In the genomic region with DNA sequence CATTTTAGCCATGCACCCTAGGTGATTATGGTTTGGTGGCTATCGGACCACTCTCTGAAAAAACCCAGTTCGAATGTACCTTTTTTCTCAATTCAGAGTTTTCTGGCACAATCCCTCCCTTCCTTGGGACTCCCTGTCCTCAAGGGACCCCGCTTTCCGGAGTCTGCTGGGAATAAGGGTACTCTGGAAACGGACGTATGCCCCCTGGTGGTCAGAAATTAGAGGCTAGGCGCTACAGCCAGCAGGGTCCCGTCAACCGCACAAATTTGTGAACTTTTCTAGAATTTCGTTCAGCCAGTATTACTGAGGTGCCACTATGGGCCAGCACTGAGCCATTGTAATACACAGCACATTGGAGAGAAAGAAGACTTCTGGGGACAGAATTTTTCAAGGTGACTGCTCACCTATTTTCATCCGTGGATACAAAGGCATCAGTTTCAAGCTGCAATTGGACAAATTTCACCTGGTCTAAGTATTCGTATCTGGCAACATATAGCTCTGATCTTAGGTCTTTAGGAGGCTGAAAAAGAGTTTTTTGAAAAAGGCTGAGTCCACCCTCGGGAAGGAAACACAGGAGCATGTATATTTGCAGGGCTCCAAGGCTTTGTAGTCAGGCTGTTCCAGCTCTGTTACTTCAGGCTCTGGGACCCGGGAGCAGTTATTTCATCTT, we compare ENCODE assay signal across 8 cellular contexts. TPM values are rescaled to one million over a fixed set of nuclear protein-coding genes. Genes with fewer than 3 reads are reported as not detected.
DNase-seq lines count a peak whose midpoint lies in the region; ATAC-seq and TF ChIP-seq lines count a peak whose summit lies in the region.

No MANE protein-coding gene starts in this region.

- H3K36me3 ChIP-seq in aorta (ENCODE audit: control insufficient read depth in 1 of 2, insufficient read depth in 2 of 2, low read length in 1 of 2): no peaks in the 10 kb centered on the region

- H3K27ac ChIP-seq in 22Rv1: no peak overlapping the region
- H3K27ac ChIP-seq in aorta (ENCODE audit: low read depth in 1 of 2, low read length in 2 of 2): no peak overlapping the region

- no peaks in the 10 kb centered on the region for H3K9me3 Mint-ChIP-seq in activated naive CD8-positive, alpha-beta T cell treated with anti-CD3 and anti-CD28 coated beads, Interleukin-2, amount 50 U/mL, for 24 hours

- TF ChIP-seq CTCF in 22Rv1 (IDR thresholded peaks at IDR 0.05) (peak; percentile 92), GM12875 (IDR thresholded peaks at IDR 0.05; ENCODE audit: borderline replicate concordance, insufficient read depth, low read depth, low read length) (peak; percentile 80)

- intact Hi-C loops in cardiac septum (cut with DNase I): loop anchor here (2.0 to 10.0 kb wide), 3 partner anchors 71 to 95 kb away; partner anchors contain the start of gene NUFIP2
- intact Hi-C loops in aorta (cut with DNase I): loop anchor here (1.0 to 5.0 kb wide), 4 partner anchors 37 to 73 kb away; partner anchors contain the start of genes MYO18A (in 1 of the 2) and NUFIP2 (in 1 of the 2)

- H3K27me3 ChIP-seq in aorta (ENCODE audit: control insufficient read depth in 1 of 2, insufficient read depth in 2 of 2, low read length in 1 of 2): no peaks in the 10 kb centered on the region

- peak; percentile 90 for ATAC-seq in activated naive CD8-positive, alpha-beta T cell treated with anti-CD3 and anti-CD28 coated beads, Interleukin-2, amount 50 U/mL, for 24 hours
- ATAC-seq in aorta (ENCODE audit: low FRiP score): peak; percentile 91

- H3K36me3 Mint-ChIP-seq in activated naive CD8-positive, alpha-beta T cell treated with anti-CD3 and anti-CD28 coated beads, Interleukin-2, amount 50 U/mL, for 24 hours (ENCODE audit: low read depth): no peaks in the 10 kb centered on the region

- no peak overlapping the region for H3K4me3 Mint-ChIP-seq in activated naive CD8-positive, alpha-beta T cell treated with anti-CD3 and anti-CD28 coated beads, Interleukin-2, amount 50 U/mL, for 24 hours

- no peak overlapping the region for H3K27ac Mint-ChIP-seq in activated naive CD8-positive, alpha-beta T cell treated with anti-CD3 and anti-CD28 coated beads, Interleukin-2, amount 50 U/mL, for 24 hours

- DNase-seq in NAMALWA (ENCODE audit: low spot score) (peak; percentile 88), SW480 (ENCODE audit: low spot score) (peak; percentile 61), cardiac septum (ENCODE audit: low spot score) (peak; percentile 80), putamen (ENCODE audit: low spot score) (peak; percentile 88), aorta (peak; percentile 84 to 88)
- peak; percentile 81 for DNase-seq in activated naive CD8-positive, alpha-beta T cell treated with anti-CD3 and anti-CD28 coated beads, Interleukin-2, amount 50 U/mL, for 24 hours

- H3K4me3 ChIP-seq in GM12875 (ENCODE audit: low read depth, low read length) (no peak overlapping the region), aorta (ENCODE audit: low read length in 2 of 2) (no peak overlapping the region)

- H3K4me1 ChIP-seq in aorta (ENCODE audit: control insufficient read depth in 1 of 2, insufficient read depth in 2 of 2, low read length in 2 of 2): no peaks in the 10 kb centered on the region

- H3K4me1 Mint-ChIP-seq in activated naive CD8-positive, alpha-beta T cell treated with anti-CD3 and anti-CD28 coated beads, Interleukin-2, amount 50 U/mL, for 24 hours: peaks cover 4% of the 10 kb centered on the region

- WGBS in aorta, 2 donors: 8% methylated on average over 14 of the region's 14 CpGs

- no peaks in the 10 kb centered on the region for H3K27me3 Mint-ChIP-seq in activated naive CD8-positive, alpha-beta T cell treated with anti-CD3 and anti-CD28 coated beads, Interleukin-2, amount 50 U/mL, for 24 hours

- no peaks in the 10 kb centered on the region for H3K9me3 ChIP-seq in aorta (ENCODE audit: control insufficient read depth, low read length)

RNA-seq across cellular contexts. Expression of gene CRYBA1, which starts 27.1 kb away (rescaled TPM):
- total RNA-seq in cardiac septum (not detected), aorta (not detected)
- polyA plus RNA-seq in aorta: not detected

RNA-seq across cellular contexts. Expression of gene MYO18A, which starts 39.3 kb away (rescaled TPM):
- 317 TPM for total RNA-seq in cardiac septum
- 100 to 1,000 TPM; 102 to 116 TPM for total RNA-seq in aorta
- 100 to 1,000 TPM in 1 of 2 donors, 10 to 100 TPM in 1; 17.4 to 107 TPM for polyA plus RNA-seq in aorta
